Comparison of ENCODE assay signal across 21 cellular contexts in genomic region chr5:169173372-169173771, GRCh38.
"Had no signal": no experiment of that assay in that cellular context is flagged by ENCODE, and none has a peak within 500 bp of the region (broad histone marks: within the 10 kb centered on the region; RNA-seq: fewer than 3 reads in every experiment).

No MANE protein-coding gene starts in this region.

- ATAC-seq: activated CD4-positive, alpha-beta T cell treated with anti-CD3 and anti-CD28 coated beads for 36 hours; left lung; natural killer cell; T-helper 17 cell had no signal

- H3K9me3 ChIP-seq: left lung, neutrophil, tibial nerve, vagina had no signal

- H3K36me3 ChIP-seq: left lung, neutrophil, tibial nerve, vagina had no signal

- H3K4me3 ChIP-seq: hepatocyte, left lung, skin epidermis, tibial nerve, vagina had no signal

- H3K27ac ChIP-seq: epithelial cell of prostate, hepatocyte, left lung, neutrophil, skin epidermis, vagina had no signal

- DNase-seq: activated CD4-positive, alpha-beta memory T cell treated with anti-CD3 and anti-CD28 coated beads, Interleukin-2, amount 10 ng/mL, durations not matched to agents 7 days and 5 days; activated CD4-positive, alpha-beta T cell treated with anti-CD3 and anti-CD28 coated beads for 36 hours; activated effector memory CD4-positive, alpha-beta T cell treated with anti-CD3 and anti-CD28 coated beads, Interleukin-2, amount 50 U/mL, for 16 hours; activated T-cell treated with anti-CD3 and anti-CD28 coated beads, Interleukin-2, amount 50 U/mL, for 24 hours; cerebellar nuclear complex; islet precursor cell; left lung; natural killer cell; posterior cingulate gyrus; retina; stimulated activated CD4-positive, alpha-beta T cell treated with anti-CD3 and anti-CD28 coated beads, Interleukin-15, amount 100 ng/mL, for 24 hours; stimulated activated CD4-positive, alpha-beta T cell treated with anti-CD3 and anti-CD28 coated beads, Interleukin-4, amount 100 ng/mL, for 24 hours; stimulated activated naive CD4-positive, alpha-beta T cell; substantia nigra; T-helper 17 cell had no signal

- H3K27me3 ChIP-seq: hepatocyte, left lung, neutrophil, tibial nerve, vagina had no signal

- H3K4me1 ChIP-seq: left lung, tibial nerve had no signal
